In the genomic region with DNA sequence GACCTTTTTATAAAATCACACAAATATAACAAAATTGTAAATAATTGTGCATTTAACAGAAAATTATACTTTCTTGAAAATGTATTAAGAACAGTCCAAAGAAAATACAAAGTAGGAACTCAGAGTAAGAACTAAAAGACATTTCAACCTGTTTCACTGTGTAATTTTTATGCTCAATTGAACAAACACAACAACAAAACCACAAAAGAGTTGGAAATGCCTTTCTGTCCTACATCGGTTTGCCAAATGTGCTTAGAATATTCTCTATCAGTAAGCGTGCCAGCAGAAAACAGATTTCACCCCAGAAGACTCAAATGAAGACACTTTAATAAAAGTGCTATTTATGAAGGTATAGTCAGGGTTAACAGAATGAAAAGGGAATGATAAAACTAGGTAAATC, we compare ENCODE assay signal across 2 cellular contexts.
TF ChIP-seq lines count a peak whose summit lies in the region.

No MANE protein-coding gene starts in this region.

TF ChIP-seq in IMR-90, 13 proteins besides CTCF, POLR2A, EP300 and RAD21 (continued from another document):
- TF ChIP-seq USF2 (IDR thresholded peaks at IDR 0.05; ENCODE audit: low read depth, low read length): no peak
- TF ChIP-seq CHD1 (IDR thresholded peaks at IDR 0.05; ENCODE audit: low read depth, low read length): no peak
- TF ChIP-seq FOS (IDR thresholded peaks at IDR 0.05; ENCODE audit: low read depth, low read length): no peak
- TF ChIP-seq BHLHE40 (IDR thresholded peaks at IDR 0.05; ENCODE audit: low read depth, low read length): no peak
- no peak for TF ChIP-seq NFE2L2 (IDR thresholded peaks at IDR 0.05; ENCODE audit: low read depth, low read length)
- no peak for TF ChIP-seq SMC3 (IDR thresholded peaks at IDR 0.05; ENCODE audit: low read depth, low read length)
- TF ChIP-seq MAFK (IDR thresholded peaks at IDR 0.05; ENCODE audit: low read depth, low read length): no peak
- no peak for TF ChIP-seq RFX5 (IDR thresholded peaks at IDR 0.05; ENCODE audit: low read depth, low read length)
- TF ChIP-seq MAZ (IDR thresholded peaks at IDR 0.05; ENCODE audit: borderline replicate concordance, low read depth, low read length): no peak
- TF ChIP-seq CEBPB (IDR thresholded peaks at IDR 0.05; ENCODE audit: low read depth, low read length): no peak
- TF ChIP-seq, protein P1, sequence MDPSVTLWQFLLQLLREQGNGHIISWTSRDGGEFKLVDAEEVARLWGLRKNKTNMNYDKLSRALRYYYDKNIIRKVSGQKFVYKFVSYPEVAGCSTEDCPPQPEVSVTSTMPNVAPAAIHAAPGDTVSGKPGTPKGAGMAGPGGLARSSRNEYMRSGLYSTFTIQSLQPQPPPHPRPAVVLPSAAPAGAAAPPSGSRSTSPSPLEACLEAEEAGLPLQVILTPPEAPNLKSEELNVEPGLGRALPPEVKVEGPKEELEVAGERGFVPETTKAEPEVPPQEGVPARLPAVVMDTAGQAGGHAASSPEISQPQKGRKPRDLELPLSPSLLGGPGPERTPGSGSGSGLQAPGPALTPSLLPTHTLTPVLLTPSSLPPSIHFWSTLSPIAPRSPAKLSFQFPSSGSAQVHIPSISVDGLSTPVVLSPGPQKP (IDR thresholded peaks at IDR 0.05; ENCODE audit: borderline replicate concordance, low read depth, low read length): no peak
- no peak for TF ChIP-seq RCOR1 (IDR thresholded peaks at IDR 0.05; ENCODE audit: insufficient replicate concordance, low read length)
TF ChIP-seq in IMR-90: peak in this region for 0.

TF ChIP-seq in GM12878, 131 proteins besides CTCF, POLR2A, EP300 and RAD21 (continued from another document):
- TF ChIP-seq, protein P2, sequence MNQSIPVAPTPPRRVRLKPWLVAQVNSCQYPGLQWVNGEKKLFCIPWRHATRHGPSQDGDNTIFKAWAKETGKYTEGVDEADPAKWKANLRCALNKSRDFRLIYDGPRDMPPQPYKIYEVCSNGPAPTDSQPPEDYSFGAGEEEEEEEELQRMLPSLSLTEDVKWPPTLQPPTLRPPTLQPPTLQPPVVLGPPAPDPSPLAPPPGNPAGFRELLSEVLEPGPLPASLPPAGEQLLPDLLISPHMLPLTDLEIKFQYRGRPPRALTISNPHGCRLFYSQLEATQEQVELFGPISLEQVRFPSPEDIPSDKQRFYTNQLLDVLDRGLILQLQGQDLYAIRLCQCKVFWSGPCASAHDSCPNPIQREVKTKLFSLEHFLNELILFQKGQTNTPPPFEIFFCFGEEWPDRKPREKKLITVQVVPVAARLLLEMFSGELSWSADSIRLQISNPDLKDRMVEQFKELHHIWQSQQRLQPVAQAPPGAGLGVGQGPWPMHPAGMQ (IDR thresholded peaks at IDR 0.05; ENCODE audit: borderline replicate concordance): no peak
